13 cellular contexts compared by ENCODE assay signal in the genomic region with DNA sequence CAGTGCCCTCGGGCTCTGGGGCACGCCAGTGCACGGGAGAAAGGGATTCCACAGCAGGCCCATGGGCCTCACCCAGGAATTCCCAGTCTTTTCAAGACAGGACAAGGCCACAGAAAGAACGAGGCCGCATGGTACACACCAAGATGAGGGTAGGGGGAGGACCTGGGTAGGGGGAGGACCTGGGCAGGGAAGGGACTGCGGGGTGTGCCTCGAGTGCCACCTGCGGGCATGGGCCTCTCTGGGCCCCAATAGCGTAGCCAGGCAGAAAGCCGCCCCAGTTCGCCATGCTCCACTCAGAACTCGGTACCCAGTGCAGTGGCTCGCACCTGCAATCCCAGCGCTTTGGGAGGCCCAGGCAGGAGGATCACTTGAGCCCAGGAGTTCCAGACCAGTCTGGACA. TPM values are rescaled to one million over a fixed set of nuclear protein-coding genes. Genes with fewer than 3 reads are reported as not detected.
DNase-seq lines count a peak whose midpoint lies in the region; ATAC-seq and TF ChIP-seq lines count a peak whose summit lies in the region.
"Had no signal": no experiment of that assay in that cellular context is flagged by ENCODE, and none has a peak within 500 bp of the region (broad histone marks: within the 10 kb centered on the region; RNA-seq: fewer than 3 reads in every experiment).

No MANE protein-coding gene starts in this region.

- POLR2A ChIA-PET in OCI-LY7 (lab: Charles Lee), result no interaction called here

- ATAC-seq in omental fat pad (ENCODE audit: low FRiP score) (peak; percentile 4), GM18498 (IDR thresholded peaks at IDR 0.05; ENCODE audit: unreplicated experiment) (no peak)

- H3K36me3 ChIP-seq in H7 (replicated peaks; ENCODE audit: control insufficient read depth, insufficient read depth, low read length), result no peaks in the 10 kb centered on the region
- no peaks in the 10 kb centered on the region for H3K36me3 ChIP-seq in spleen
- H3K36me3 ChIP-seq in OCI-LY7 (ENCODE audit: insufficient read depth, low read length), result no peaks in the 10 kb centered on the region
- H3K36me3 ChIP-seq: BE2C, HAP-1 had no signal

- TF ChIP-seq CTCF in omental fat pad (IDR thresholded peaks at IDR 0.05) (no peak), spleen (IDR thresholded peaks at IDR 0.05 in 8 of 11, conservative IDR thresholded peaks at IDR 0.05 in 3 of 11) (no peak), OCI-LY7 (conservative IDR thresholded peaks at IDR 0.05; ENCODE audit: low read length) (no peak)

- no peak overlapping the region for H2AFZ ChIP-seq in OCI-LY7 (ENCODE audit: low read length)

- intact Hi-C loops in spleen (cut with DNase I; ENCODE audit: low total_unique reads) (no loop called here), OCI-LY7 (cut with micrococcal nuclease; ENCODE audit: unreplicated experiment) (no loop called here)

- peak; percentile 3 for DNase-seq in D341Med (ENCODE audit: low spot score)
- DNase-seq in H7, result peak; percentile 26
- DNase-seq in omental fat pad (ENCODE audit: low spot score), result no peak
- DNase-seq in spleen, result peak; percentile 61
- DNase-seq in OCI-LY7 (ENCODE audit: low spot score), result no peak
- DNase-seq: ACHN; BE2C; C1 segment of cervical spinal cord; CD4-positive, CD25-positive, alpha-beta regulatory T cell; CD8-positive, alpha-beta memory T cell; COR-L47 had no signal

- H3K27ac ChIP-seq in spleen (no peak overlapping the region), OCI-LY7 (ENCODE audit: low read depth, low read length, poor library complexity, severe bottlenecking) (no peak overlapping the region)

- no TSS peak for BruUV-seq in OCI-LY7 (replicated peaks; lab: Mats Ljungman, UMichigan)

- H3K4me1 ChIP-seq in spleen (peaks cover 0 to 7% (median 0%) of the 10 kb centered on the region in 6 donors), OCI-LY7 (ENCODE audit: insufficient read depth, low read length, poor library complexity, severe bottlenecking) (no peaks in the 10 kb centered on the region)
- H3K4me1 ChIP-seq: BE2C, HAP-1 had no signal

- CTCF ChIA-PET in OCI-LY7 (lab: Charles Lee; ENCODE audit: unreplicated experiment), result no interaction called here

- no peak for TF ChIP-seq POLR2A in spleen (IDR thresholded peaks at IDR 0.05)

- H3K79me2 ChIP-seq in OCI-LY7 (ENCODE audit: insufficient read depth, low read depth, low read length), result no peaks in the 10 kb centered on the region

- no peak overlapping the region for H3K4me3 ChIP-seq in H7 (ENCODE audit: insufficient read depth, low read depth, low read length)
- H3K4me3 ChIP-seq in spleen, result no peak overlapping the region
- no peak overlapping the region for H3K4me3 ChIP-seq in OCI-LY7 (ENCODE audit: low read depth, low read length, poor library complexity, severe bottlenecking)
- H3K4me3 ChIP-seq: HAP-1 had no signal

- no peak overlapping the region for H3K4me2 ChIP-seq in OCI-LY7 (ENCODE audit: low read length)

- no peaks in the 10 kb centered on the region for H4K20me1 ChIP-seq in OCI-LY7 (ENCODE audit: insufficient read depth, low read length)

- 82 to 98% (median 93%) methylated on average over 5 to 14 of the region's 14 CpGs for WGBS in spleen, 5 donors

- peaks cover 0 to 13% (median 1%) of the 10 kb centered on the region in 8 donors for H3K9me3 ChIP-seq in spleen
- no peaks in the 10 kb centered on the region for H3K9me3 ChIP-seq in OCI-LY7 (ENCODE audit: low read length)
- H3K9me3 ChIP-seq: BE2C had no signal

- no peaks in the 10 kb centered on the region for H3K9me2 ChIP-seq in OCI-LY7 (ENCODE audit: insufficient read depth, low read length)

- no peaks in the 10 kb centered on the region for H3K27me3 ChIP-seq in H7 (ENCODE audit: control insufficient read depth, insufficient read depth, low read length)
- no peaks in the 10 kb centered on the region for H3K27me3 ChIP-seq in spleen (replicated peaks in 1 of 7)
- H3K27me3 ChIP-seq: BE2C had no signal

RNA-seq across cellular contexts. Expression of gene DUSP9, which starts 14.0 kb away (rescaled TPM):
- total RNA-seq in H7 (2014; rRNA removed; shearing (Covaris generic)), result 2.3 and 3.3 TPM in 2 replicates
- total RNA-seq in omental fat pad (1 to 10 TPM in 1 of 4 donors, under 1 TPM in 1, not detected in 2; 0.48 to 2.3 TPM), spleen (under 1 TPM in 1 of 7 donors, not detected in 6; 0.17 TPM), OCI-LY7 (2022) (not detected in 2 replicates)
- polyA plus RNA-seq in spleen, result under 1 TPM in 1 of 3 donors, not detected in 2; 0.09 TPM
- not detected in 2 replicates for total RNA-seq in OCI-LY7 (2014; rRNA removed; shearing (Covaris generic))
- total RNA-seq: CD4-positive, CD25-positive, alpha-beta regulatory T cell had no signal
- polyA plus RNA-seq: CD4-positive, CD25-positive, alpha-beta regulatory T cell had no signal

RNA-seq across cellular contexts. Expression of gene CCNQ, which starts 34.1 kb away (rescaled TPM):
- 27.0 and 30.4 TPM in 2 replicates for total RNA-seq in H7 (2014; rRNA removed; shearing (Covaris generic))
- total RNA-seq in omental fat pad (10 to 100 TPM; 26.0 to 42.6 (median 31.0) TPM), spleen (10 to 100 TPM; 17.5 to 32.0 (median 21.7) TPM), OCI-LY7 (2022) (12.0 and 13.9 TPM in 2 replicates)
- polyA plus RNA-seq in spleen, result 10 to 100 TPM; 58.6 to 67.3 (median 59.6) TPM
- 20.6 and 29.7 TPM in 2 replicates for total RNA-seq in OCI-LY7 (2014; rRNA removed; shearing (Covaris generic))

RNA-seq across cellular contexts. Expression of gene PNCK, which starts 40.6 kb away (rescaled TPM):
- 1.7 and 5.5 TPM in 2 replicates for total RNA-seq in H7 (2014; rRNA removed; shearing (Covaris generic))
- total RNA-seq in omental fat pad (under 1 TPM in 2 of 4 donors, not detected in 2; 0.46 to 0.60 TPM), spleen (1 to 10 TPM in 2 of 7 donors, under 1 TPM in 1, not detected in 4; 0.73 to 1.2 (median 1.0) TPM), OCI-LY7 (2022) (not detected in 2 replicates)
- under 1 TPM; 0.18 to 0.35 (median 0.22) TPM for polyA plus RNA-seq in spleen
- 0.19 and 1.1 TPM in 2 replicates for total RNA-seq in OCI-LY7 (2014; rRNA removed; shearing (Covaris generic))
- total RNA-seq: CD8-positive, alpha-beta memory T cell had no signal
- polyA plus RNA-seq: CD4-positive, CD25-positive, alpha-beta regulatory T cell; CD8-positive, alpha-beta memory T cell had no signal

RNA-seq across cellular contexts. Expression of gene SLC6A8, which starts 54.7 kb away (rescaled TPM):
- total RNA-seq in H7 (2014; rRNA removed; shearing (Covaris generic)), result 29.4 and 40.2 TPM in 2 replicates
- total RNA-seq in omental fat pad, result 10 to 100 TPM; 13.5 to 32.4 (median 26.3) TPM
- 10 to 100 TPM in 5 of 7 donors, 1 to 10 TPM in 2; 6.7 to 72.9 (median 14.7) TPM for total RNA-seq in spleen
- 1 to 10 TPM; 3.2 to 5.3 (median 3.2) TPM for polyA plus RNA-seq in spleen
- total RNA-seq in OCI-LY7 (2014; rRNA removed; shearing (Covaris generic)), result not detected in 2 replicates
- not detected in 2 replicates for total RNA-seq in OCI-LY7 (2022)

Comparison
In these comparisons a context has a peak if more than half of its experiments do, and no peak if none do; other contexts are left out.
1. DNase-seq: peak in D341Med (single experiment), H7 (single experiment) and spleen (single experiment); none in omental fat pad (single experiment) and OCI-LY7 (single experiment).